8 cellular contexts compared by ENCODE assay signal in genomic region chr1:212514056-212514614, GRCh38.
DNase-seq lines count a peak whose midpoint lies in the region; ATAC-seq lines count a peak whose summit lies in the region.

No MANE protein-coding gene starts in this region.

- intact Hi-C loops in dendritic cell treated with granulocyte-macrophage colony-stimulating factor and Interleukin-4, amounts not matched to agents 40 ng/mL and 50 ng/mL, for 4 days (cut with micrococcal nuclease), result loop anchor here (10.0 kb wide), 1 partner anchor 81 kb away; no protein-coding TSS in a partner anchor

- DNase-seq in Daoy (ENCODE audit: low read depth), result peak; percentile 96
- peak; percentile 12 for DNase-seq in NCI-H1417 treated with DMSO at 0.1 percent for 48 hours (lab: John Stamatoyannopoulos, UW)
- peak in 1 of 10 donors; percentile 11 for DNase-seq in naive thymus-derived CD8-positive, alpha-beta T cell
- DNase-seq in NCI-H1694 (lab: John Stamatoyannopoulos, UW), result no peak

- H3K9me3 Mint-ChIP-seq in dendritic cell treated with granulocyte-macrophage colony-stimulating factor and Interleukin-4, amounts not matched to agents 40 ng/mL and 50 ng/mL, for 4 days, result no peaks in the 10 kb centered on the region
- no peaks in the 10 kb centered on the region for H3K9me3 Mint-ChIP-seq in naive thymus-derived CD8-positive, alpha-beta T cell

- H3K4me3 Mint-ChIP-seq in dendritic cell treated with granulocyte-macrophage colony-stimulating factor and Interleukin-4, amounts not matched to agents 40 ng/mL and 50 ng/mL, for 4 days, result no peak overlapping the region
- peak overlapping the region in 7 of 10 donors; percentile 24 to 63 (median 44) for H3K4me3 Mint-ChIP-seq in naive thymus-derived CD8-positive, alpha-beta T cell

- H3K36me3 Mint-ChIP-seq in dendritic cell treated with granulocyte-macrophage colony-stimulating factor and Interleukin-4, amounts not matched to agents 40 ng/mL and 50 ng/mL, for 4 days (ENCODE audit: low read depth), result no peaks in the 10 kb centered on the region
- H3K36me3 Mint-ChIP-seq in naive thymus-derived CD8-positive, alpha-beta T cell, result peaks cover 0 to 5% (median 0%) of the 10 kb centered on the region in 3 donors

- POLR2A ChIA-PET in naive thymus-derived CD8-positive, alpha-beta T cell (lab: Charles Lee), result no interaction called here

- H3K27ac Mint-ChIP-seq in dendritic cell treated with granulocyte-macrophage colony-stimulating factor and Interleukin-4, amounts not matched to agents 40 ng/mL and 50 ng/mL, for 4 days, result peak overlapping the region; percentile 64
- H3K27ac Mint-ChIP-seq in naive thymus-derived CD8-positive, alpha-beta T cell, result no peak overlapping the region

- ATAC-seq in naive thymus-derived CD8-positive, alpha-beta T cell, result peak in 1 of 2 donors; percentile 50
- ATAC-seq in HG03439 (IDR thresholded peaks at IDR 0.05; ENCODE audit: unreplicated experiment) (no peak), GM18511 (IDR thresholded peaks at IDR 0.05; ENCODE audit: unreplicated experiment) (no peak), GM21529 (IDR thresholded peaks at IDR 0.05; ENCODE audit: unreplicated experiment) (no peak)

- peaks cover 22% of the 10 kb centered on the region for H3K4me1 Mint-ChIP-seq in dendritic cell treated with granulocyte-macrophage colony-stimulating factor and Interleukin-4, amounts not matched to agents 40 ng/mL and 50 ng/mL, for 4 days (ENCODE audit: low read depth)
- peaks cover 3 to 12% (median 7%) of the 10 kb centered on the region in 4 donors for H3K4me1 Mint-ChIP-seq in naive thymus-derived CD8-positive, alpha-beta T cell

- H3K27me3 Mint-ChIP-seq in dendritic cell treated with granulocyte-macrophage colony-stimulating factor and Interleukin-4, amounts not matched to agents 40 ng/mL and 50 ng/mL, for 4 days, result peaks cover 76% of the 10 kb centered on the region
- peaks cover 23 to 72% (median 40%) of the 10 kb centered on the region in 5 donors for H3K27me3 Mint-ChIP-seq in naive thymus-derived CD8-positive, alpha-beta T cell
